Comparison of ENCODE assay signal across 9 cellular contexts in the genomic region with DNA sequence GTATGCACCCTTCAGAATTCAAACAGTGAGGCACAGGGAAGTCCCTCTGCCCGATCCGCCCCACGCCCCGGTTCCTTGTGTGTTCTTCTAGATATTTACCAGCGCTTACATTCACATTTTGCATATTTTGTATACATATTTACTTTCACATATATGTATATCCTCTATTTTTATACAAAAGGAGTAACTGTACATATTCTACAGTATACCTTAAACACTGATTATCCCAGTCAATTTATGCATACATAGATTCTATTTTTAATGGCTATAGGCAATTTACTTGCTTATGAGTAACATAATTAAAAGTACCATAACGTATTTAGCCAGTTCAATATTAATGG. TPM values are rescaled to one million over a fixed set of nuclear protein-coding genes. Genes with fewer than 3 reads are reported as not detected.
DNase-seq lines count a peak whose midpoint lies in the region; FAIRE-seq and TF ChIP-seq lines count a peak whose summit lies in the region.
"Had no signal": no experiment of that assay in that cellular context is flagged by ENCODE, and none has a peak within 500 bp of the region (broad histone marks: within the 10 kb centered on the region; RNA-seq: fewer than 3 reads in every experiment).

No MANE protein-coding gene starts in this region.

- H4K20me1 ChIP-seq in neural progenitor cell (ENCODE audit: low read depth): no peaks in the 10 kb centered on the region

- no peaks in the 10 kb centered on the region for H3K36me3 ChIP-seq in neural progenitor cell
- H3K36me3 ChIP-seq: pancreas had no signal

- peak; percentile 61 for TF ChIP-seq CTCF in C4-2B (conservative IDR thresholded peaks at IDR 0.05)
- TF ChIP-seq CTCF in NB4 (IDR thresholded peaks at IDR 0.05; ENCODE audit: low read depth, low read length): no peak
- no peak for TF ChIP-seq CTCF in neural progenitor cell (IDR thresholded peaks at IDR 0.05)
- no peak for TF ChIP-seq CTCF in GM10266 (IDR thresholded peaks at IDR 0.05; ENCODE audit: control insufficient read depth, insufficient read depth, low read depth, missing control alignments)

- no peak for FAIRE-seq in GM12892 (lab: Jason Lieb, UNC)

- peaks cover 7% of the 10 kb centered on the region for H3K4me1 ChIP-seq in neural progenitor cell

- peak overlapping the region; percentile 46 for H3K4me2 ChIP-seq in neural progenitor cell

- H3K9me3 ChIP-seq in neural progenitor cell (ENCODE audit: low read depth): no peaks in the 10 kb centered on the region
- H3K9me3 ChIP-seq: pancreas had no signal

- peaks cover 18% of the 10 kb centered on the region for H3K79me2 ChIP-seq in neural progenitor cell (ENCODE audit: low read depth)

- H3K9me3 Mint-ChIP-seq in dendritic cell treated with granulocyte-macrophage colony-stimulating factor and Interleukin-4, amounts not matched to agents 40 ng/mL and 50 ng/mL, for 4 days: no peaks in the 10 kb centered on the region
- no peaks in the 10 kb centered on the region for H3K9me3 Mint-ChIP-seq in neural progenitor cell

- TF ChIP-seq POLR2A in NB4 (IDR thresholded peaks at IDR 0.05; ENCODE audit: extremely low read depth, insufficient read length): peak; percentile 6
- TF ChIP-seq POLR2A in GM12892 (IDR thresholded peaks at IDR 0.05; ENCODE audit: low read depth, low read length): no peak

- peak overlapping the region; percentile 82; the same call in 1 of the 2 replicates for H3K27ac ChIP-seq in C4-2B
- no peak overlapping the region for H3K27ac ChIP-seq in neural progenitor cell

- H3K27me3 ChIP-seq in neural progenitor cell: no peaks in the 10 kb centered on the region
- H3K27me3 ChIP-seq: pancreas had no signal

- H3F3A ChIP-seq in neural progenitor cell (ENCODE audit: low read depth): no peaks in the 10 kb centered on the region

- H3K36me3 Mint-ChIP-seq in dendritic cell treated with granulocyte-macrophage colony-stimulating factor and Interleukin-4, amounts not matched to agents 40 ng/mL and 50 ng/mL, for 4 days (ENCODE audit: low read depth): peaks cover 38% of the 10 kb centered on the region
- peaks cover 3% of the 10 kb centered on the region for H3K36me3 Mint-ChIP-seq in neural progenitor cell

- H2AFZ ChIP-seq in neural progenitor cell (replicated peaks): peak overlapping the region; percentile 27

- H3K4me3 ChIP-seq in NB4 (ENCODE audit: low read depth, low read length) (peak overlapping the region; percentile 97), neural progenitor cell (peak overlapping the region; percentile 65)

- DNase-seq in NB4 (ENCODE audit: low read depth) (no peak), neural progenitor cell (ENCODE audit: low spot score) (no peak), GM12892 (ENCODE audit: insufficient read length) (no peak), GM10266 (ENCODE audit: extremely low spot score) (no peak)
- no peak for DNase-seq in stimulated activated CD4-positive, alpha-beta T cell treated with anti-CD3 and anti-CD28 coated beads, Interleukin-4, amount 100 ng/mL, for 1 hour
- DNase-seq in activated CD8-positive, alpha-beta memory T cell treated with anti-CD3 and anti-CD28 coated beads, Interleukin-2, amount 50 U/mL, for 48 hours: no peak

- H3K4me1 Mint-ChIP-seq in dendritic cell treated with granulocyte-macrophage colony-stimulating factor and Interleukin-4, amounts not matched to agents 40 ng/mL and 50 ng/mL, for 4 days (ENCODE audit: low read depth): peaks cover 23% of the 10 kb centered on the region
- H3K4me1 Mint-ChIP-seq in neural progenitor cell: peaks cover 9% of the 10 kb centered on the region

- peak overlapping the region; percentile 94 for H3K4me3 Mint-ChIP-seq in dendritic cell treated with granulocyte-macrophage colony-stimulating factor and Interleukin-4, amounts not matched to agents 40 ng/mL and 50 ng/mL, for 4 days
- peak overlapping the region; percentile 100 for H3K4me3 Mint-ChIP-seq in neural progenitor cell

- intact Hi-C loops in dendritic cell treated with granulocyte-macrophage colony-stimulating factor and Interleukin-4, amounts not matched to agents 40 ng/mL and 50 ng/mL, for 4 days (cut with micrococcal nuclease): no loop called here

- peaks cover 4% of the 10 kb centered on the region for H3K27me3 Mint-ChIP-seq in dendritic cell treated with granulocyte-macrophage colony-stimulating factor and Interleukin-4, amounts not matched to agents 40 ng/mL and 50 ng/mL, for 4 days
- no peaks in the 10 kb centered on the region for H3K27me3 Mint-ChIP-seq in neural progenitor cell (ENCODE audit: insufficient read depth, low read depth)

- H3K9ac ChIP-seq in neural progenitor cell: no peak overlapping the region

- H3K27ac Mint-ChIP-seq in dendritic cell treated with granulocyte-macrophage colony-stimulating factor and Interleukin-4, amounts not matched to agents 40 ng/mL and 50 ng/mL, for 4 days: peak overlapping the region; percentile 93
- no peak overlapping the region for H3K27ac Mint-ChIP-seq in neural progenitor cell

RNA-seq across cellular contexts. Expression of gene DUSP11, which starts 0.3 kb away (rescaled TPM):
- 29.5 and 43.5 TPM in 2 replicates for total RNA-seq in neural progenitor cell (ENCODE audit: low replicate concordance)
- polyA plus RNA-seq in GM12892 (2012; ENCODE audit: missing spikeins): 30.0 TPM

RNA-seq across cellular contexts. Expression of gene C2orf78, which starts 3.8 kb away (rescaled TPM):
- 0.06 and 0.21 TPM in 2 replicates for total RNA-seq in neural progenitor cell (ENCODE audit: low replicate concordance)
- 0.13 TPM for polyA plus RNA-seq in GM12892 (2012; ENCODE audit: missing spikeins)
- total RNA-seq: pancreas had no signal
- polyA plus RNA-seq: pancreas had no signal

RNA-seq across cellular contexts. Expression of gene TPRKB, which starts 43.1 kb away (rescaled TPM):
- total RNA-seq in neural progenitor cell (ENCODE audit: low replicate concordance): 96.8 and 157 TPM in 2 replicates
- 59.0 TPM for polyA plus RNA-seq in GM12892 (2012; ENCODE audit: missing spikeins)

RNA-seq across cellular contexts. Expression of gene STAMBP, which starts 48.5 kb away (rescaled TPM):
- 34.0 and 77.3 TPM in 2 replicates for total RNA-seq in neural progenitor cell (ENCODE audit: low replicate concordance)
- 65.1 TPM for polyA plus RNA-seq in GM12892 (2012; ENCODE audit: missing spikeins)
